ENCODE assay signal across 18 cellular contexts in the genomic region with DNA sequence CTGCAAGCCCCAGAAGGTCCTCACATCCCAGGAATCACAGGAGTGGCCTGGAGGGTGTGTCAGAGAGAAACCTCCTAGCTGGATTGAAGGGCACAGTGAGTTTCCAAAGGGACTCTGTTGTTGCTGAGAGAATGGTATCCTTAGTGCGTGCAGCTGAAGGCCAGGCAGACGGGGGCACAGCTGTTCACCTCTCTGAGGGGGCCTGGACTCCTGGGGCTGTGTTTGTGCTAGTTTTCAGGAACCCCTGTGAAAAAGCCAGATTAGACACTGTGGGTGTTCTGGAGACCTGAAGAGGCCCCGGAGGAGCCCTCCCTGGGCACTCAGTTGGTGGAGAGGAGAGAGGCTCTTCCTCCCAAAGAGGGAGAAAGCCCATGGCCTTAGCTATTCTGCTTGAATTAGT.
DNase-seq lines count a peak whose midpoint lies in the region; ATAC-seq lines count a peak whose summit lies in the region.
"Had no signal": no experiment of that assay in that cellular context is flagged by ENCODE, and none has a peak within 500 bp of the region (broad histone marks: within the 10 kb centered on the region; RNA-seq: fewer than 3 reads in every experiment).

No MANE protein-coding gene starts in this region.

- H3K27me3 ChIP-seq in SJCRH30 (no peaks in the 10 kb centered on the region), neuronal stem cell (ENCODE audit: control insufficient read depth in 3 of 3, insufficient read depth in 3 of 3, low read depth in 1 of 3, low read length in 3 of 3) (no peaks in the 10 kb centered on the region)

- peak overlapping the region; percentile 52 for H3K27ac ChIP-seq in SJCRH30
- H3K27ac ChIP-seq in neuronal stem cell (replicated peaks; ENCODE audit: low read length): no peak overlapping the region

- H3K14ac ChIP-seq in neuronal stem cell (ENCODE audit: low read length): no peak overlapping the region

- no peak overlapping the region for H2AK5ac ChIP-seq in neuronal stem cell (ENCODE audit: low read depth, low read length)

- no CpG with 5 or more reads among the region's 3 CpGs for WGBS in neuronal stem cell (ENCODE audit: extremely low coverage in 2 of 2, insufficient read length in 2 of 2, insufficient replicate concordance in 1 of 2), 2 donors

- no peak overlapping the region for H2BK15ac ChIP-seq in neuronal stem cell (ENCODE audit: low read length)

- H2BK12ac ChIP-seq in neuronal stem cell (ENCODE audit: low read length): no peak overlapping the region

- H3K79me1 ChIP-seq in neuronal stem cell (ENCODE audit: low read depth, low read length): no peaks in the 10 kb centered on the region

- no peak overlapping the region for H2AFZ ChIP-seq in neuronal stem cell (ENCODE audit: low read length)
- H2AFZ ChIP-seq: GM23338 had no signal

- DNase-seq in NCI-H2171 treated with DMSO at 0.1 percent for 48 hours (lab: John Stamatoyannopoulos, UW): peak; percentile 8
- no peak for DNase-seq in NCI-H2171 (lab: John Stamatoyannopoulos, UW)
- DNase-seq in SJCRH30: peak; percentile 72 to 83
- DNase-seq in neuronal stem cell (ENCODE audit: low spot score): no peak
- DNase-seq in activated gamma-delta T cell (lab: John Stamatoyannopoulos, UW): no peak
- DNase-seq: C1 segment of cervical spinal cord; Calu3; CD4-positive, alpha-beta memory T cell; COR-L47; DMS79; EL; GDM1; H9; HFFc6 had no signal

- H3K18ac ChIP-seq in neuronal stem cell (ENCODE audit: low read length): peak overlapping the region; percentile 19

- H3K9me3 ChIP-seq in SJCRH30 (replicated peaks): no peaks in the 10 kb centered on the region
- no peaks in the 10 kb centered on the region for H3K9me3 ChIP-seq in neuronal stem cell (replicated peaks in 1 of 2; ENCODE audit: control insufficient read depth in 2 of 2, insufficient read depth in 1 of 2, low read depth in 1 of 2, low read length in 2 of 2)

- no peak overlapping the region for H4K91ac ChIP-seq in neuronal stem cell (ENCODE audit: low read depth, low read length, poor library complexity)

- no peaks in the 10 kb centered on the region for H3K36me3 ChIP-seq in SJCRH30
- H3K36me3 ChIP-seq in neuronal stem cell (replicated peaks in 1 of 2; ENCODE audit: control insufficient read depth in 2 of 2, insufficient read depth in 2 of 2, low read length in 2 of 2): peaks cover 0 to 6% of the 10 kb centered on the region in 2 donors

- H2BK5ac ChIP-seq in neuronal stem cell (ENCODE audit: low read length): no peak overlapping the region

- H3K4me2 ChIP-seq in neuronal stem cell (ENCODE audit: insufficient read depth, low read length, poor library complexity, severe bottlenecking): no peak overlapping the region
- H3K4me2 ChIP-seq: GM23338 had no signal

- no peak overlapping the region for H2BK120ac ChIP-seq in neuronal stem cell (ENCODE audit: low read depth, low read length)

- H3K4me1 ChIP-seq in SJCRH30 (peaks cover 17% of the 10 kb centered on the region), neuronal stem cell (ENCODE audit: control insufficient read depth in 2 of 2, insufficient read depth in 1 of 2, low read depth in 1 of 2, low read length in 2 of 2) (peaks cover 6 to 9% of the 10 kb centered on the region in 2 donors)

- H3K4me3 ChIP-seq in SJCRH30 (no peak overlapping the region), neuronal stem cell (ENCODE audit: low read length in 2 of 2) (no peak overlapping the region)
- H3K4me3 ChIP-seq: GM12878, GM23338 had no signal

- no peak overlapping the region for H4K8ac ChIP-seq in neuronal stem cell (ENCODE audit: low read depth, low read length)

- H3K9ac ChIP-seq in neuronal stem cell (ENCODE audit: low read depth, low read length, poor library complexity): no peak overlapping the region

- no peak overlapping the region for H3K23ac ChIP-seq in neuronal stem cell (ENCODE audit: low read depth, low read length, poor library complexity)

- no peak overlapping the region for H3K4ac ChIP-seq in neuronal stem cell (ENCODE audit: low read length)

- no peak for ATAC-seq in GM19467 (IDR thresholded peaks at IDR 0.05; ENCODE audit: unreplicated experiment)
- ATAC-seq: GM12878, GM23338, HCT116 had no signal

Comparison
In these comparisons a context has a peak if more than half of its experiments do, and no peak if none do; other contexts are left out.
1. DNase-seq: peak in NCI-H2171 treated with DMSO at 0.1 percent for 48 hours (single experiment) and SJCRH30 (2 of 2); none in NCI-H2171 (single experiment), neuronal stem cell (single experiment) and activated gamma-delta T cell (single experiment).